ENCODE assay signal across 1 cellular context in the genomic region with DNA sequence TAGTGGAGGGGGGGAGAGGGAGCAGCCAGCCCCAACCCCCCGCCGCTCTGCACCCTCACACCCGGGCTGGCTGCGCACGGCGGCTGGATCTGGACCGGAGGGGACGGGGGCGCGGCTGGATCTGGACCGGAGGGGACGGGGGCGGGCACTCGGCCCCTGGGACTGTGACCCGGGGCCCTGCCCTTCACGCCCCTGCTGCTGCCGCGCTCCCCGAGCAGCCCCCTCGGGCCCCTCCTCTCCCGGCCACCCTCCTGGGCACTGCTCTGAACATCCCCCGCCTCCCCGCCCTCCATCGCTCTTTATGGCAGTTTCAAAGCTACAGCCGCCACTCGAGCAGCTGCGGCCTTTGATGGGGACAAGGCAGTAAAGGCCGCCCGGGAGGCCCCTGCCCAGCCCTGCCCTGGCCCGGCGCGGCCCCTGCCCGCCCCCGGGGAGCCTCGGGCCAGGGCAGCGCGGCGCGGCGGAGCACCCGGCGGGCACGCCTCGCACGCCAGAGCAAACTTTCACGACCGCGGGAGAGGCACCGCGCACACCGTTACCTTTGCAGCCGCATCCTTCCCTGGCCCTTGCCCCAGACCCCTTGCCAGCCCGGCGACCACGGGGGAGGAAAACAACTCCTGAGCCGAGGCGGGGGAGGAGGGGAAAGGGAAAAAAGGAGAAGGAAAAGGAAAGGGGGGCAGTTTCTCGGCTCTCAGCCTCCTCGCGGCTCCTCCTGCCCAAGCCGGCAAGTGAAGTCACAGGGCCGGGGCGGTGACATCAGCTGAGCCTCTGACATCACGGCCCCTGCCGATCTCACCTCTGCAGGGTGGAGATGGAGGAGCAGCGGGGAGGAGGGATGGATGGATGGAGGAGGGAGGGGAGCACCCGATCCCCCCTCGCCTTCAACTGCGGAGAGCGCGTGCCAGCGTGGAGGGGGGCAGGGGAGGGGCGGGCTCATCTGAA.
A peak's percentile ranks its signal among the peaks of the same experiment; 100 is the strongest.
TF ChIP-seq lines count a peak whose summit lies in the region.

No MANE protein-coding gene starts in this region.

TF ChIP-seq in HepG2, 621 proteins besides CTCF, POLR2A, EP300 and RAD21 (continued from another document):
- TF ChIP-seq, protein P1, sequence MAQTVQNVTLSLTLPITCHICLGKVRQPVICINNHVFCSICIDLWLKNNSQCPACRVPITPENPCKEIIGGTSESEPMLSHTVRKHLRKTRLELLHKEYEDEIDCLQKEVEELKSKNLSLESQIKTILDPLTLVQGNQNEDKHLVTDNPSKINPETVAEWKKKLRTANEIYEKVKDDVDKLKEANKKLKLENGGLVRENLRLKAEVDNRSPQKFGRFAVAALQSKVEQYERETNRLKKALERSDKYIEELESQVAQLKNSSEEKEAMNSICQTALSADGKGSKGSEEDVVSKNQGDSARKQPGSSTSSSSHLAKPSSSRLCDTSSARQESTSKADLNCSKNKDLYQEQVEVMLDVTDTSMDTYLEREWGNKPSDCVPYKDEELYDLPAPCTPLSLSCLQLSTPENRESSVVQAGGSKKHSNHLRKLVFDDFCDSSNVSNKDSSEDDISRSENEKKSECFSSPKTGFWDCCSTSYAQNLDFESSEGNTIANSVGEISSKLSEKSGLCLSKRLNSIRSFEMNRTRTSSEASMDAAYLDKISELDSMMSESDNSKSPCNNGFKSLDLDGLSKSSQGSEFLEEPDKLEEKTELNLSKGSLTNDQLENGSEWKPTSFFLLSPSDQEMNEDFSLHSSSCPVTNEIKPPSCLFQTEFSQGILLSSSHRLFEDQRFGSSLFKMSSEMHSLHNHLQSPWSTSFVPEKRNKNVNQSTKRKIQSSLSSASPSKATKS (CRISPR knock-in tag; IDR thresholded peaks at IDR 0.05): no peak
- TF ChIP-seq TCF7 (IDR thresholded peaks at IDR 0.05; ENCODE audit: low read depth) (peak; percentile 79; the same call in 1 of the 2 replicates), ZNF562 (CRISPR knock-in tag; IDR thresholded peaks at IDR 0.05; ENCODE audit: borderline replicate concordance) (no peak), NFKBIZ (CRISPR knock-in tag; IDR thresholded peaks at IDR 0.05) (no peak), ZBTB21 (CRISPR knock-in tag; IDR thresholded peaks at IDR 0.05) (peak; percentile 72; the same call in 1 of the 2 replicates), MAF1 (CRISPR knock-in tag; IDR thresholded peaks at IDR 0.05; ENCODE audit: borderline replicate concordance) (no peak), ZFY (CRISPR knock-in tag; IDR thresholded peaks at IDR 0.05) (0 out of 2 replicates have a peak, but pooled peaks have one; percentile 21), ZNF264 (CRISPR knock-in tag; IDR thresholded peaks at IDR 0.05) (no peak), MTF2 (CRISPR knock-in tag; IDR thresholded peaks at IDR 0.05; ENCODE audit: borderline replicate concordance) (0 out of 2 replicates have a peak, but pooled peaks have one; percentile 70), ZNF121 (CRISPR knock-in tag; IDR thresholded peaks at IDR 0.05) (peak; percentile 56; the same call in 1 of the 2 replicates), ZNF558 (CRISPR knock-in tag; IDR thresholded peaks at IDR 0.05; ENCODE audit: borderline replicate concordance) (no peak), NCOA1 (CRISPR knock-in tag; IDR thresholded peaks at IDR 0.05) (no peak), BRD4 (CRISPR knock-in tag; IDR thresholded peaks at IDR 0.05) (no peak), SAP130 (CRISPR knock-in tag; IDR thresholded peaks at IDR 0.05; ENCODE audit: low read depth) (peak; percentile 28), ZNF333 (CRISPR knock-in tag; IDR thresholded peaks at IDR 0.05; ENCODE audit: borderline replicate concordance) (no peak), SP2 (CRISPR knock-in tag; IDR thresholded peaks at IDR 0.05) (no peak), HOXA5 (CRISPR knock-in tag; IDR thresholded peaks at IDR 0.05) (no peak), MED1 (CRISPR knock-in tag; IDR thresholded peaks at IDR 0.05) (no peak), MEF2D (CRISPR knock-in tag; IDR thresholded peaks at IDR 0.05) (no peak), LCORL (IDR thresholded peaks at IDR 0.05) (no peak), LCORL (CRISPR knock-in tag; IDR thresholded peaks at IDR 0.05) (peak; percentile 61), ZNF564 (CRISPR knock-in tag; IDR thresholded peaks at IDR 0.05) (no peak)
- TF ChIP-seq, protein P2, sequence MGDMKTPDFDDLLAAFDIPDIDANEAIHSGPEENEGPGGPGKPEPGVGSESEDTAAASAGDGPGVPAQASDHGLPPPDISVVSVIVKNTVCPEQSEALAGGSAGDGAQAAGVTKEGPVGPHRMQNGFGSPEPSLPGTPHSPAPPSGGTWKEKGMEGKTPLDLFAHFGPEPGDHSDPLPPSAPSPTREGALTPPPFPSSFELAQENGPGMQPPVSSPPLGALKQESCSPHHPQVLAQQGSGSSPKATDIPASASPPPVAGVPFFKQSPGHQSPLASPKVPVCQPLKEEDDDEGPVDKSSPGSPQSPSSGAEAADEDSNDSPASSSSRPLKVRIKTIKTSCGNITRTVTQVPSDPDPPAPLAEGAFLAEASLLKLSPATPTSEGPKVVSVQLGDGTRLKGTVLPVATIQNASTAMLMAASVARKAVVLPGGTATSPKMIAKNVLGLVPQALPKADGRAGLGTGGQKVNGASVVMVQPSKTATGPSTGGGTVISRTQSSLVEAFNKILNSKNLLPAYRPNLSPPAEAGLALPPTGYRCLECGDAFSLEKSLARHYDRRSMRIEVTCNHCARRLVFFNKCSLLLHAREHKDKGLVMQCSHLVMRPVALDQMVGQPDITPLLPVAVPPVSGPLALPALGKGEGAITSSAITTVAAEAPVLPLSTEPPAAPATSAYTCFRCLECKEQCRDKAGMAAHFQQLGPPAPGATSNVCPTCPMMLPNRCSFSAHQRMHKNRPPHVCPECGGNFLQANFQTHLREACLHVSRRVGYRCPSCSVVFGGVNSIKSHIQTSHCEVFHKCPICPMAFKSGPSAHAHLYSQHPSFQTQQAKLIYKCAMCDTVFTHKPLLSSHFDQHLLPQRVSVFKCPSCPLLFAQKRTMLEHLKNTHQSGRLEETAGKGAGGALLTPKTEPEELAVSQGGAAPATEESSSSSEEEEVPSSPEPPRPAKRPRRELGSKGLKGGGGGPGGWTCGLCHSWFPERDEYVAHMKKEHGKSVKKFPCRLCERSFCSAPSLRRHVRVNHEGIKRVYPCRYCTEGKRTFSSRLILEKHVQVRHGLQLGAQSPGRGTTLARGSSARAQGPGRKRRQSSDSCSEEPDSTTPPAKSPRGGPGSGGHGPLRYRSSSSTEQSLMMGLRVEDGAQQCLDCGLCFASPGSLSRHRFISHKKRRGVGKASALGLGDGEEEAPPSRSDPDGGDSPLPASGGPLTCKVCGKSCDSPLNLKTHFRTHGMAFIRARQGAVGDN (CRISPR knock-in tag; IDR thresholded peaks at IDR 0.05): 0 out of 2 replicates have a peak, but pooled peaks have one; percentile 27
- TF ChIP-seq, protein P3, sequence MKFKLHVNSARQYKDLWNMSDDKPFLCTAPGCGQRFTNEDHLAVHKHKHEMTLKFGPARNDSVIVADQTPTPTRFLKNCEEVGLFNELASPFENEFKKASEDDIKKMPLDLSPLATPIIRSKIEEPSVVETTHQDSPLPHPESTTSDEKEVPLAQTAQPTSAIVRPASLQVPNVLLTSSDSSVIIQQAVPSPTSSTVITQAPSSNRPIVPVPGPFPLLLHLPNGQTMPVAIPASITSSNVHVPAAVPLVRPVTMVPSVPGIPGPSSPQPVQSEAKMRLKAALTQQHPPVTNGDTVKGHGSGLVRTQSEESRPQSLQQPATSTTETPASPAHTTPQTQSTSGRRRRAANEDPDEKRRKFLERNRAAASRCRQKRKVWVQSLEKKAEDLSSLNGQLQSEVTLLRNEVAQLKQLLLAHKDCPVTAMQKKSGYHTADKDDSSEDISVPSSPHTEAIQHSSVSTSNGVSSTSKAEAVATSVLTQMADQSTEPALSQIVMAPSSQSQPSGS (CRISPR knock-in tag; IDR thresholded peaks at IDR 0.05): no peak
- TF ChIP-seq, protein P4, sequence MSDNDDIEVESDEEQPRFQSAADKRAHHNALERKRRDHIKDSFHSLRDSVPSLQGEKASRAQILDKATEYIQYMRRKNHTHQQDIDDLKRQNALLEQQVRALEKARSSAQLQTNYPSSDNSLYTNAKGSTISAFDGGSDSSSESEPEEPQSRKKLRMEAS (IDR thresholded peaks at IDR 0.05): peak; percentile 34; the same call in 1 of the 2 replicates
- TF ChIP-seq, protein P5, sequence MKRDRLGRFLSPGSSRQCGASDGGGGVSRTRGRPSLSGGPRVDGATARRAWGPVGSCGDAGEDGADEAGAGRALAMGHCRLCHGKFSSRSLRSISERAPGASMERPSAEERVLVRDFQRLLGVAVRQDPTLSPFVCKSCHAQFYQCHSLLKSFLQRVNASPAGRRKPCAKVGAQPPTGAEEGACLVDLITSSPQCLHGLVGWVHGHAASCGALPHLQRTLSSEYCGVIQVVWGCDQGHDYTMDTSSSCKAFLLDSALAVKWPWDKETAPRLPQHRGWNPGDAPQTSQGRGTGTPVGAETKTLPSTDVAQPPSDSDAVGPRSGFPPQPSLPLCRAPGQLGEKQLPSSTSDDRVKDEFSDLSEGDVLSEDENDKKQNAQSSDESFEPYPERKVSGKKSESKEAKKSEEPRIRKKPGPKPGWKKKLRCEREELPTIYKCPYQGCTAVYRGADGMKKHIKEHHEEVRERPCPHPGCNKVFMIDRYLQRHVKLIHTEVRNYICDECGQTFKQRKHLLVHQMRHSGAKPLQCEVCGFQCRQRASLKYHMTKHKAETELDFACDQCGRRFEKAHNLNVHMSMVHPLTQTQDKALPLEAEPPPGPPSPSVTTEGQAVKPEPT (CRISPR knock-in tag; IDR thresholded peaks at IDR 0.05; ENCODE audit: low read depth): no peak
